ENCODE assay signal across 2 cellular contexts in genomic region chr2:85778646-85779364, GRCh38.
TF ChIP-seq lines count a peak whose summit lies in the region.

No MANE protein-coding gene starts in this region.

TF ChIP-seq in IMR-90, 13 proteins besides CTCF, POLR2A, EP300 and RAD21:
- TF ChIP-seq USF2 (IDR thresholded peaks at IDR 0.05; ENCODE audit: low read depth, low read length) (no peak), BHLHE40 (IDR thresholded peaks at IDR 0.05; ENCODE audit: low read depth, low read length) (no peak), MAZ (IDR thresholded peaks at IDR 0.05; ENCODE audit: borderline replicate concordance, low read depth, low read length) (no peak), NFE2L2 (IDR thresholded peaks at IDR 0.05; ENCODE audit: low read depth, low read length) (no peak), RCOR1 (IDR thresholded peaks at IDR 0.05; ENCODE audit: insufficient replicate concordance, low read length) (no peak), FOS (IDR thresholded peaks at IDR 0.05; ENCODE audit: low read depth, low read length) (no peak), CHD1 (IDR thresholded peaks at IDR 0.05; ENCODE audit: low read depth, low read length) (no peak), MXI1 (IDR thresholded peaks at IDR 0.05; ENCODE audit: borderline replicate concordance, low read depth, low read length) (no peak), SMC3 (IDR thresholded peaks at IDR 0.05; ENCODE audit: low read depth, low read length) (no peak), ELK1 (IDR thresholded peaks at IDR 0.05; ENCODE audit: borderline replicate concordance, low read depth, low read length) (no peak), MAFK (IDR thresholded peaks at IDR 0.05; ENCODE audit: low read depth, low read length) (no peak), CEBPB (IDR thresholded peaks at IDR 0.05; ENCODE audit: low read depth, low read length) (no peak), RFX5 (IDR thresholded peaks at IDR 0.05; ENCODE audit: low read depth, low read length) (no peak)

TF ChIP-seq in SK-N-SH treated with all-trans-retinoic acid at 6 μM for 48 hours, 23 proteins besides CTCF, POLR2A, EP300 and RAD21:
- TF ChIP-seq SNAI2 (CRISPR knock-in tag; IDR thresholded peaks at IDR 0.05) (no peak), PPARA (CRISPR knock-in tag; IDR thresholded peaks at IDR 0.05; ENCODE audit: borderline replicate concordance) (no peak), ZFP30 (CRISPR knock-in tag; IDR thresholded peaks at IDR 0.05) (no peak), ZNF70 (CRISPR knock-in tag; IDR thresholded peaks at IDR 0.05) (no peak), ISL1 (CRISPR knock-in tag; IDR thresholded peaks at IDR 0.05) (no peak), ESRRG (CRISPR knock-in tag; IDR thresholded peaks at IDR 0.05) (no peak), TCF4 (CRISPR knock-in tag; IDR thresholded peaks at IDR 0.05; ENCODE audit: borderline replicate concordance) (no peak), ZNF8 (CRISPR knock-in tag; IDR thresholded peaks at IDR 0.05) (no peak), BACH2 (CRISPR knock-in tag; IDR thresholded peaks at IDR 0.05; ENCODE audit: borderline replicate concordance) (no peak), RARB (CRISPR knock-in tag; IDR thresholded peaks at IDR 0.05) (no peak), ZFP3 (CRISPR knock-in tag; IDR thresholded peaks at IDR 0.05) (no peak)
